In genomic region chr6:157021267-157022021, GRCh38 we compare ENCODE assay signal across 8 cellular contexts.
DNase-seq lines count a peak whose midpoint lies in the region; ATAC-seq and TF ChIP-seq lines count a peak whose summit lies in the region.

No MANE protein-coding gene starts in this region.

- H3K9me3 ChIP-seq in smooth muscle cell (replicated peaks; ENCODE audit: low read depth), result no peaks in the 10 kb centered on the region

- H3K9ac ChIP-seq in smooth muscle cell (ENCODE audit: low read depth), result peak overlapping the region; percentile 99

- peaks cover 18% of the 10 kb centered on the region for H3F3A ChIP-seq in smooth muscle cell (ENCODE audit: low read depth)

- peaks cover 51% of the 10 kb centered on the region for H3K79me2 ChIP-seq in ACC112 (ENCODE audit: control insufficient read depth, insufficient read depth, low read length, unreplicated experiment)
- H3K79me2 ChIP-seq in smooth muscle cell (ENCODE audit: low read depth), result peaks cover 79% of the 10 kb centered on the region

- H3K4me1 ChIP-seq in ACC112 (ENCODE audit: control insufficient read depth, insufficient read depth, low read length, unreplicated experiment) (peaks cover 26% of the 10 kb centered on the region), smooth muscle cell (ENCODE audit: low read depth) (peaks cover 15% of the 10 kb centered on the region)

- in situ Hi-C loops in T47D (cut with HindIII; ENCODE audit: low pct_unique_long_range_greater_than_20kb, low sequenced_read_pairs), result no loop called here

- H3K4me2 ChIP-seq in smooth muscle cell, result peak overlapping the region; percentile 99

- H3K27ac ChIP-seq in ACC112 (ENCODE audit: low read depth, low read length), result peak overlapping the region; percentile 98
- H3K27ac ChIP-seq in VCaP, result peak overlapping the region; percentile 98
- peak overlapping the region; percentile 100 for H3K27ac ChIP-seq in smooth muscle cell (ENCODE audit: low read depth)

- peak overlapping the region; percentile 81 for H2AFZ ChIP-seq in ACC112 (ENCODE audit: low read length, unreplicated experiment)
- H2AFZ ChIP-seq in smooth muscle cell (ENCODE audit: low read depth), result peak overlapping the region; percentile 90

- ATAC-seq in GM18519 (IDR thresholded peaks at IDR 0.05; ENCODE audit: low FRiP score, unreplicated experiment) (peak; percentile 60), HG03039 (IDR thresholded peaks at IDR 0.05; ENCODE audit: unreplicated experiment) (peak; percentile 69)

- TF ChIP-seq CTCF in VCaP (conservative IDR thresholded peaks at IDR 0.05) (peak; percentile 58), smooth muscle cell (IDR thresholded peaks at IDR 0.05; ENCODE audit: borderline replicate concordance, insufficient read depth, poor library complexity, severe bottlenecking) (peak; percentile 35)

- WGBS in smooth muscle cell (ENCODE audit: low lambda C conversion rate), result under 1% methylated on average over 66 of the region's 92 CpGs

- H3K36me3 ChIP-seq in ACC112 (ENCODE audit: insufficient read depth, low read length) (peaks cover 2% of the 10 kb centered on the region; the same call in 1 of the 2 replicates), smooth muscle cell (ENCODE audit: low read depth) (no peaks in the 10 kb centered on the region)

- H3K27me3 ChIP-seq in ACC112 (ENCODE audit: insufficient read depth, low read length), result no peaks in the 10 kb centered on the region
- no peaks in the 10 kb centered on the region for H3K27me3 ChIP-seq in smooth muscle cell (ENCODE audit: low read depth)

- peak; percentile 58 for DNase-seq in NCI-H2107 treated with DMSO at 0.1 percent for 48 hours (lab: John Stamatoyannopoulos, UW; ENCODE audit: unreplicated experiment)
- peak; percentile 73 to 79 for DNase-seq in T47D (ENCODE audit: low read depth in 1 of 2, low spot score in 1 of 2)
- DNase-seq in iPS-NIHi7 (ENCODE audit: extremely low spot score), result peak; percentile 85
- peak; percentile 67 for DNase-seq in smooth muscle cell (lab: John Stamatoyannopoulos, UW; ENCODE audit: unreplicated experiment)

- peaks cover 50% of the 10 kb centered on the region for H4K20me1 ChIP-seq in smooth muscle cell (ENCODE audit: low read depth)

- H3K4me3 ChIP-seq in ACC112 (ENCODE audit: low read depth, low read length), result peak overlapping the region; percentile 95
- H3K4me3 ChIP-seq in smooth muscle cell, result peak overlapping the region; percentile 94

Comparison
In these comparisons a context has a peak if more than half of its experiments do, and no peak if none do; other contexts are left out.
1. Peak in every context shown above with its lines: DNase-seq, ATAC-seq, H3K4me3 ChIP-seq and H3K27ac ChIP-seq.